19 cellular contexts compared by ENCODE assay signal in genomic region chr5:51651889-51652288, GRCh38.
DNase-seq lines count a peak whose midpoint lies in the region; ATAC-seq and TF ChIP-seq lines count a peak whose summit lies in the region.
"Had no signal": no experiment of that assay in that cellular context is flagged by ENCODE, and none has a peak within 500 bp of the region (broad histone marks: within the 10 kb centered on the region; RNA-seq: fewer than 3 reads in every experiment).

No MANE protein-coding gene starts in this region.

- H3K9ac ChIP-seq in smooth muscle cell (ENCODE audit: low read depth) (no peak overlapping the region), neural progenitor cell (no peak overlapping the region)
- H3K9ac ChIP-seq: KMS-11 had no signal

- peaks cover 7% of the 10 kb centered on the region for H3K4me1 ChIP-seq in smooth muscle cell (ENCODE audit: low read depth)
- H3K4me1 ChIP-seq in neural progenitor cell, result peaks cover 9% of the 10 kb centered on the region
- H3K4me1 ChIP-seq: uterus had no signal

- peak overlapping the region; percentile 58 for H3K27ac ChIP-seq in smooth muscle cell (ENCODE audit: low read depth)
- H3K27ac ChIP-seq in neural progenitor cell, result no peak overlapping the region
- H3K27ac ChIP-seq: KMS-11, ovary, uterus had no signal

- ATAC-seq in SK-N-SH treated with all-trans-retinoic acid at 6 μM for 48 hours (peak; percentile 94), GM19351 (IDR thresholded peaks at IDR 0.05; ENCODE audit: unreplicated experiment) (no peak)
- ATAC-seq: activated CD4-positive, CD25-positive, alpha-beta regulatory T cell treated with anti-CD3 and anti-CD28 coated beads, Interleukin-2, amount 50 U/mL, for 24 hours; effector memory CD8-positive, alpha-beta T cell; left lobe of liver had no signal

- H3K36me3 ChIP-seq in smooth muscle cell (ENCODE audit: low read depth), result no peaks in the 10 kb centered on the region
- no peaks in the 10 kb centered on the region for H3K36me3 ChIP-seq in neural progenitor cell
- H3K36me3 ChIP-seq: ovary, uterus had no signal

- H3K27me3 ChIP-seq in smooth muscle cell (ENCODE audit: low read depth) (no peaks in the 10 kb centered on the region), neural progenitor cell (no peaks in the 10 kb centered on the region)
- H3K27me3 ChIP-seq: ovary, uterus had no signal

- no peaks in the 10 kb centered on the region for H3F3A ChIP-seq in smooth muscle cell (ENCODE audit: low read depth)
- no peaks in the 10 kb centered on the region for H3F3A ChIP-seq in neural progenitor cell (ENCODE audit: low read depth)

- H3K27ac Mint-ChIP-seq in neural progenitor cell, result no peak overlapping the region
- H3K27ac Mint-ChIP-seq: effector memory CD8-positive, alpha-beta T cell; H9 had no signal

- H3K9me3 ChIP-seq in smooth muscle cell (replicated peaks; ENCODE audit: low read depth) (no peaks in the 10 kb centered on the region), neural progenitor cell (ENCODE audit: low read depth) (no peaks in the 10 kb centered on the region)
- H3K9me3 ChIP-seq: ovary, uterus had no signal

- H3K36me3 Mint-ChIP-seq in neural progenitor cell, result no peaks in the 10 kb centered on the region

- H3K4me3 ChIP-seq in smooth muscle cell (no peak overlapping the region), neural progenitor cell (no peak overlapping the region)
- H3K4me3 ChIP-seq: ovary, uterus had no signal

- no peaks in the 10 kb centered on the region for H3K9me3 Mint-ChIP-seq in neural progenitor cell
- H3K9me3 Mint-ChIP-seq: H9 had no signal

- TF ChIP-seq CTCF in smooth muscle cell (IDR thresholded peaks at IDR 0.05; ENCODE audit: borderline replicate concordance, insufficient read depth, poor library complexity, severe bottlenecking) (no peak), neural progenitor cell (IDR thresholded peaks at IDR 0.05) (no peak)

- H2AFZ ChIP-seq in smooth muscle cell (ENCODE audit: low read depth), result no peak overlapping the region
- H2AFZ ChIP-seq in neural progenitor cell (replicated peaks), result no peak overlapping the region

- peaks cover 4% of the 10 kb centered on the region for H3K27me3 Mint-ChIP-seq in neural progenitor cell (ENCODE audit: insufficient read depth, low read depth)
- H3K27me3 Mint-ChIP-seq: central memory CD8-positive, alpha-beta T cell; effector memory CD8-positive, alpha-beta T cell had no signal

- H3K4me3 Mint-ChIP-seq in neural progenitor cell, result no peak overlapping the region
- H3K4me3 Mint-ChIP-seq: central memory CD8-positive, alpha-beta T cell; effector memory CD8-positive, alpha-beta T cell; H9 had no signal

- peaks cover 3% of the 10 kb centered on the region for H3K4me1 Mint-ChIP-seq in neural progenitor cell
- H3K4me1 Mint-ChIP-seq: central memory CD8-positive, alpha-beta T cell had no signal

- H4K20me1 ChIP-seq in smooth muscle cell (ENCODE audit: low read depth) (no peaks in the 10 kb centered on the region), neural progenitor cell (ENCODE audit: low read depth) (no peaks in the 10 kb centered on the region)

- no peak overlapping the region for H3K4me2 ChIP-seq in smooth muscle cell
- no peak overlapping the region for H3K4me2 ChIP-seq in neural progenitor cell
- H3K4me2 ChIP-seq: KMS-11 had no signal

- 53% methylated on average over 2 of the region's 2 CpGs for WGBS in smooth muscle cell (ENCODE audit: low lambda C conversion rate)

- DNase-seq in HS-5 (ENCODE audit: low read depth) (peak; percentile 45), glomerular endothelial cell (ENCODE audit: extremely low read depth, low read depth, low spot score) (peak; percentile 42), smooth muscle cell (lab: John Stamatoyannopoulos, UW; ENCODE audit: unreplicated experiment) (no peak), neural progenitor cell (ENCODE audit: low spot score) (no peak), activated gamma-delta T cell treated with Interleukin-2 at 50 U/mL for 16 hours (no peak)
- DNase-seq: Calu3; effector memory CD8-positive, alpha-beta T cell; H9; NCI-H1105; NCI-H69; ovary; stimulated activated CD4-positive, alpha-beta T cell treated with anti-CD3 and anti-CD28 coated beads, Interleukin-4, amount 100 ng/mL, for 24 hours; uterus had no signal

- H3K79me2 ChIP-seq in smooth muscle cell (ENCODE audit: low read depth) (no peaks in the 10 kb centered on the region), neural progenitor cell (ENCODE audit: low read depth) (no peaks in the 10 kb centered on the region)

TF ChIP-seq in SK-N-SH treated with all-trans-retinoic acid at 6 μM for 48 hours, 23 proteins besides CTCF, POLR2A, EP300 and RAD21:
- TF ChIP-seq TOX (CRISPR knock-in tag; IDR thresholded peaks at IDR 0.05; ENCODE audit: borderline replicate concordance), result no peak
- TF ChIP-seq ZNF565 (CRISPR knock-in tag; conservative IDR thresholded peaks at IDR 0.05; ENCODE audit: low read depth), result no peak
- TF ChIP-seq ISL1 (CRISPR knock-in tag; IDR thresholded peaks at IDR 0.05), result peak; percentile 67
- TF ChIP-seq, protein P1, sequence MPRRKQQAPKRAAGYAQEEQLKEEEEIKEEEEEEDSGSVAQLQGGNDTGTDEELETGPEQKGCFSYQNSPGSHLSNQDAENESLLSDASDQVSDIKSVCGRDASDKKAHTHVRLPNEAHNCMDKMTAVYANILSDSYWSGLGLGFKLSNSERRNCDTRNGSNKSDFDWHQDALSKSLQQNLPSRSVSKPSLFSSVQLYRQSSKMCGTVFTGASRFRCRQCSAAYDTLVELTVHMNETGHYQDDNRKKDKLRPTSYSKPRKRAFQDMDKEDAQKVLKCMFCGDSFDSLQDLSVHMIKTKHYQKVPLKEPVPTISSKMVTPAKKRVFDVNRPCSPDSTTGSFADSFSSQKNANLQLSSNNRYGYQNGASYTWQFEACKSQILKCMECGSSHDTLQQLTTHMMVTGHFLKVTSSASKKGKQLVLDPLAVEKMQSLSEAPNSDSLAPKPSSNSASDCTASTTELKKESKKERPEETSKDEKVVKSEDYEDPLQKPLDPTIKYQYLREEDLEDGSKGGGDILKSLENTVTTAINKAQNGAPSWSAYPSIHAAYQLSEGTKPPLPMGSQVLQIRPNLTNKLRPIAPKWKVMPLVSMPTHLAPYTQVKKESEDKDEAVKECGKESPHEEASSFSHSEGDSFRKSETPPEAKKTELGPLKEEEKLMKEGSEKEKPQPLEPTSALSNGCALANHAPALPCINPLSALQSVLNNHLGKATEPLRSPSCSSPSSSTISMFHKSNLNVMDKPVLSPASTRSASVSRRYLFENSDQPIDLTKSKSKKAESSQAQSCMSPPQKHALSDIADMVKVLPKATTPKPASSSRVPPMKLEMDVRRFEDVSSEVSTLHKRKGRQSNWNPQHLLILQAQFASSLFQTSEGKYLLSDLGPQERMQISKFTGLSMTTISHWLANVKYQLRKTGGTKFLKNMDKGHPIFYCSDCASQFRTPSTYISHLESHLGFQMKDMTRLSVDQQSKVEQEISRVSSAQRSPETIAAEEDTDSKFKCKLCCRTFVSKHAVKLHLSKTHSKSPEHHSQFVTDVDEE (CRISPR knock-in tag; IDR thresholded peaks at IDR 0.05), result no peak

Comparison
In these comparisons a context has a peak if more than half of its experiments do, and no peak if none do; other contexts are left out.
1. DNase-seq: peak in HS-5 (single experiment) and glomerular endothelial cell (single experiment); none in smooth muscle cell (single experiment), neural progenitor cell (single experiment) and activated gamma-delta T cell treated with Interleukin-2 at 50 U/mL for 16 hours (single experiment).